24 cellular contexts compared by ENCODE assay signal in genomic region chr18:70313640-70314039, GRCh38.
"Had no signal": no experiment of that assay in that cellular context is flagged by ENCODE, and none has a peak within 500 bp of the region (broad histone marks: within the 10 kb centered on the region; RNA-seq: fewer than 3 reads in every experiment).

No MANE protein-coding gene starts in this region.

- H3K9me3 Mint-ChIP-seq: type B pancreatic cell had no signal

- FAIRE-seq: colon, keratinocyte had no signal

- H3K9me3 ChIP-seq: esophagus squamous epithelium, ovary, right atrium auricular region, sigmoid colon, stomach, thyroid gland had no signal

- H3K4me3 ChIP-seq: esophagus squamous epithelium, lung, ovary, right atrium auricular region, sigmoid colon, stomach, thyroid gland had no signal

- H3K4me1 ChIP-seq: thyroid gland had no signal

- H3K27me3 Mint-ChIP-seq: memory B cell, type B pancreatic cell had no signal

- DNase-seq: effector CD8-positive, alpha-beta T cell; erythroblast; esophagus squamous epithelium; foreskin melanocyte; glutamatergic neuron; hypothalamus; immature natural killer cell; natural killer cell; occipital lobe; ovary; posterior cingulate gyrus; sigmoid colon; stimulated activated CD4-positive, alpha-beta T cell treated with anti-CD3 and anti-CD28 coated beads, Interleukin-2, amount 100 ng/mL, for 24 hours; stimulated activated CD4-positive, alpha-beta T cell treated with anti-CD3 and anti-CD28 coated beads, Interleukin-4, amount 100 ng/mL, for 24 hours; stimulated activated naive CD4-positive, alpha-beta T cell treated with Interleukin-2 at 50 U/mL for 16 hours; stomach; thyroid gland had no signal

- H3K27me3 ChIP-seq: esophagus squamous epithelium, ovary, right atrium auricular region, sigmoid colon, stomach, thyroid gland had no signal

- ATAC-seq: natural killer cell; stimulated activated effector memory CD8-positive, alpha-beta T cell treated with anti-CD3 and anti-CD28 coated beads, Interleukin-12 subunit alpha, Interleukin-12 subunit beta, amount 100 ng/mL, for 72 hours had no signal

- H3K4me1 Mint-ChIP-seq: memory B cell; stimulated activated effector memory CD8-positive, alpha-beta T cell treated with anti-CD3 and anti-CD28 coated beads, Interleukin-12 subunit alpha, Interleukin-12 subunit beta, amount 100 ng/mL, for 72 hours had no signal

- H3K36me3 ChIP-seq: esophagus squamous epithelium, ovary, right atrium auricular region, sigmoid colon, stomach, thyroid gland had no signal

- H3K27ac Mint-ChIP-seq: immature natural killer cell; memory B cell; natural killer cell; stimulated activated effector memory CD8-positive, alpha-beta T cell treated with anti-CD3 and anti-CD28 coated beads, Interleukin-12 subunit alpha, Interleukin-12 subunit beta, amount 100 ng/mL, for 72 hours; type B pancreatic cell had no signal

- H3K36me3 Mint-ChIP-seq: immature natural killer cell; memory B cell; natural killer cell; stimulated activated effector memory CD8-positive, alpha-beta T cell treated with anti-CD3 and anti-CD28 coated beads, Interleukin-12 subunit alpha, Interleukin-12 subunit beta, amount 100 ng/mL, for 72 hours had no signal

- H3K4me3 Mint-ChIP-seq: immature natural killer cell; memory B cell; natural killer cell; stimulated activated effector memory CD8-positive, alpha-beta T cell treated with anti-CD3 and anti-CD28 coated beads, Interleukin-12 subunit alpha, Interleukin-12 subunit beta, amount 100 ng/mL, for 72 hours; type B pancreatic cell had no signal

- H3K27ac ChIP-seq: esophagus squamous epithelium, ovary, right atrium auricular region, sigmoid colon, stomach, thyroid gland had no signal
